Comparison of ENCODE assay signal across 1 cellular context in the genomic region with DNA sequence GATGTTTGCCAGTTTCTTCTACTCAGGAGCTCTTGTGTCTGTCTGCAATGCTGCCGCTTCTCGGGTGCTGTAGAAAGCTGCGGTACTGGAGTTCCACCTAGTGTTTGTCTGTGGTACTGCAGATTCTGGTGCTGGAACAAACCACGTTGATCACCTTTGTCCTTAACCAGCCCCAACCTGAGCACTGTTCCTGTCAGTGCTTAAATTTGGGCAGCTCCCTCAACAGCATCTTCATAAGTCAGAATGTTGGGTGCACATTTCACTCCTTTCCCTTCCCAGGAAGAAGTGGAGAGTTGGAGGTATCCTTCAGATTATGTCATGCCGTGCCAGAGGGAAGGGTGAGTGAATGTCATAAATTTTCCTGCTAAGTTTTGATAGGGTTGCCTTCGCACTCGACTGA.
TF ChIP-seq lines count a peak whose summit lies in the region.

No MANE protein-coding gene starts in this region.

TF ChIP-seq in H1, 55 proteins besides CTCF, POLR2A, EP300 and RAD21:
- no peak for TF ChIP-seq SUZ12 (IDR thresholded peaks at IDR 0.05; ENCODE audit: low read length)
- TF ChIP-seq KDM5A (IDR thresholded peaks at IDR 0.05; ENCODE audit: low read length): 0 out of 2 replicates have a peak, but pooled peaks have one; percentile 26
